In genomic region chr1:202692959-202693555, GRCh38 we compare ENCODE assay signal across 8 cellular contexts. TPM values are rescaled to one million over a fixed set of nuclear protein-coding genes. Genes with fewer than 3 reads are reported as not detected.
A peak's percentile ranks its signal among the peaks of the same experiment; 100 is the strongest.
DNase-seq lines count a peak whose midpoint lies in the region; ATAC-seq and TF ChIP-seq lines count a peak whose summit lies in the region.

No MANE protein-coding gene starts in this region.

- H3K27me3 ChIP-seq in GM23248 (replicated peaks; ENCODE audit: insufficient read depth): peaks cover 32% of the 10 kb centered on the region

- H3K4me3 ChIP-seq in AG09309 (ENCODE audit: control insufficient read depth, low read depth, low read length) (no peak overlapping the region), GM23248 (no peak overlapping the region)

- no peaks in the 10 kb centered on the region for H3K79me2 ChIP-seq in GM23248 (ENCODE audit: insufficient read depth)

- no peaks in the 10 kb centered on the region for H3K9me2 ChIP-seq in GM23248 (ENCODE audit: insufficient read depth)

- no peaks in the 10 kb centered on the region for H4K20me1 ChIP-seq in GM23248 (ENCODE audit: insufficient read depth)

- no peak overlapping the region for H3K27ac ChIP-seq in GM23248

- no peak overlapping the region for H2AFZ ChIP-seq in GM23248

- H3K4me1 Mint-ChIP-seq in activated T-helper 2 cell treated with anti-CD3 and anti-CD28 coated beads, Interferon-gamma antibody, Interleukin-2, Interleukin-4, amounts not matched to agents 10 μg/mL and 5 μg/mL and 100 μg/mL, durations not matched to agents 14 hours and 24 hours and 36 hours (ENCODE audit: low read depth): no peaks in the 10 kb centered on the region

- DNase-seq in AG09309 (ENCODE audit: low read depth) (no peak), GM23248 (peak; percentile 77), RKO (ENCODE audit: low spot score) (peak; percentile 75), glomerular visceral epithelial cell (ENCODE audit: extremely low spot score) (peak; percentile 65), renal cortical epithelial cell (ENCODE audit: low read depth) (peak; percentile 55)
- DNase-seq in activated T-helper 2 cell treated with anti-CD3 and anti-CD28 coated beads, Interferon-gamma antibody, Interleukin-2, Interleukin-4, amounts not matched to agents 10 μg/mL and 5 μg/mL and 100 μg/mL, durations not matched to agents 14 hours and 24 hours and 36 hours (ENCODE audit: low spot score): peak; percentile 51

- no peak overlapping the region for H3K9ac ChIP-seq in GM23248

- H3K4me2 ChIP-seq in GM23248 (ENCODE audit: unreplicated experiment): no peak overlapping the region

- in situ Hi-C loops in GM23248 (cut with MboI): no loop called here

- H3K36me3 ChIP-seq in GM23248 (ENCODE audit: low read depth): no peaks in the 10 kb centered on the region

- H3K27me3 Mint-ChIP-seq in activated T-helper 2 cell treated with anti-CD3 and anti-CD28 coated beads, Interferon-gamma antibody, Interleukin-2, Interleukin-4, amounts not matched to agents 10 μg/mL and 5 μg/mL and 100 μg/mL, durations not matched to agents 14 hours and 24 hours and 36 hours (ENCODE audit: low read depth): peaks cover 9% of the 10 kb centered on the region

- intact Hi-C loops in activated T-helper 2 cell treated with anti-CD3 and anti-CD28 coated beads, Interferon-gamma antibody, Interleukin-2, Interleukin-4, amounts not matched to agents 10 μg/mL and 5 μg/mL and 100 μg/mL, durations not matched to agents 14 hours and 24 hours and 36 hours (cut with micrococcal nuclease): no loop called here

- no peaks in the 10 kb centered on the region for H3K9me3 ChIP-seq in GM23248 (ENCODE audit: low read depth)

- no peaks in the 10 kb centered on the region for H3K36me3 Mint-ChIP-seq in activated T-helper 2 cell treated with anti-CD3 and anti-CD28 coated beads, Interferon-gamma antibody, Interleukin-2, Interleukin-4, amounts not matched to agents 10 μg/mL and 5 μg/mL and 100 μg/mL, durations not matched to agents 14 hours and 24 hours and 36 hours (ENCODE audit: low read depth)

- WGBS in GM23248 (ENCODE audit: low coverage in 1 of 2, low lambda C conversion rate in 2 of 2, missing lambda C conversion rate in 2 of 2), 2 experiments: 34 to 36% methylated on average over 3 of the region's 3 CpGs

- no peak overlapping the region for H3K4me3 Mint-ChIP-seq in activated T-helper 2 cell treated with anti-CD3 and anti-CD28 coated beads, Interferon-gamma antibody, Interleukin-2, Interleukin-4, amounts not matched to agents 10 μg/mL and 5 μg/mL and 100 μg/mL, durations not matched to agents 14 hours and 24 hours and 36 hours (ENCODE audit: low read depth)

- peak; percentile 34 for TF ChIP-seq CTCF in AG09309 (IDR thresholded peaks at IDR 0.05; ENCODE audit: control insufficient read depth, insufficient read depth, low read depth, low read length, missing control alignments)

- H3K9me3 Mint-ChIP-seq in activated T-helper 2 cell treated with anti-CD3 and anti-CD28 coated beads, Interferon-gamma antibody, Interleukin-2, Interleukin-4, amounts not matched to agents 10 μg/mL and 5 μg/mL and 100 μg/mL, durations not matched to agents 14 hours and 24 hours and 36 hours: no peaks in the 10 kb centered on the region

- ATAC-seq in HG02981 (IDR thresholded peaks at IDR 0.05; ENCODE audit: unreplicated experiment) (no peak), HG02840 (IDR thresholded peaks at IDR 0.05; ENCODE audit: low FRiP score, unreplicated experiment) (no peak)

- H3F3A ChIP-seq in GM23248 (ENCODE audit: insufficient read depth): no peaks in the 10 kb centered on the region

- no peak overlapping the region for H3K27ac Mint-ChIP-seq in activated T-helper 2 cell treated with anti-CD3 and anti-CD28 coated beads, Interferon-gamma antibody, Interleukin-2, Interleukin-4, amounts not matched to agents 10 μg/mL and 5 μg/mL and 100 μg/mL, durations not matched to agents 14 hours and 24 hours and 36 hours

- H3K4me1 ChIP-seq in GM23248 (ENCODE audit: insufficient read depth): no peaks in the 10 kb centered on the region

RNA-seq across cellular contexts. Expression of gene SYT2, which starts 17.2 kb away (rescaled TPM):
- not detected in 2 replicates for total RNA-seq in GM23248 (2014; rRNA removed; shearing (Covaris generic))
- 0.03 and 0.05 TPM in 2 replicates for polyA plus RNA-seq in GM23248 (2016; fragmentation: Nextera tagmentation; extraction: Ambion mirVana)
- total RNA-seq in activated T-helper 2 cell treated with anti-CD3 and anti-CD28 coated beads, Interferon-gamma antibody, Interleukin-2, Interleukin-4, amounts not matched to agents 10 μg/mL and 5 μg/mL and 100 μg/mL, durations not matched to agents 14 hours and 24 hours and 36 hours: not detected in 2 replicates
- total RNA-seq in renal cortical epithelial cell: 0.05 TPM in 1 of 2 replicates, not detected in the other
